In genomic region chr11:73152861-73153483, GRCh38 we compare ENCODE assay signal across 8 cellular contexts. TPM values are rescaled to one million over a fixed set of nuclear protein-coding genes. Genes with fewer than 3 reads are reported as not detected.
A peak's percentile ranks its signal among the peaks of the same experiment; 100 is the strongest.
DNase-seq lines count a peak whose midpoint lies in the region; ATAC-seq, FAIRE-seq and TF ChIP-seq lines count a peak whose summit lies in the region.

No MANE protein-coding gene starts in this region.

- intact Hi-C loops in ascending aorta (cut with DNase I): no loop called here

- peak; percentile 97 for FAIRE-seq in GM19239 (lab: Jason Lieb, UNC)

- H3K36me3 ChIP-seq in BLaER1: no peaks in the 10 kb centered on the region
- H3K36me3 ChIP-seq in ascending aorta: no peaks in the 10 kb centered on the region

- no peak for TF ChIP-seq CTCF in WTC11 (IDR thresholded peaks at IDR 0.05)
- no peak for TF ChIP-seq CTCF in ascending aorta (IDR thresholded peaks at IDR 0.05)

- H3K36me3 Mint-ChIP-seq in WTC11: no peaks in the 10 kb centered on the region

- peak; percentile 52 for DNase-seq in GM19239 (ENCODE audit: insufficient read length, low spot score)
- peak; percentile 29 for DNase-seq in WTC11 (ENCODE audit: low spot score)
- DNase-seq in iPS-NIHi11 (ENCODE audit: low spot score): peak; percentile 66
- no peak for DNase-seq in ascending aorta (ENCODE audit: low spot score in 2 of 2)
- no peak for DNase-seq in NCI-H146 treated with DMSO at 0.1 percent for 48 hours (lab: John Stamatoyannopoulos, UW; ENCODE audit: unreplicated experiment)
- no peak for DNase-seq in effector CD8-positive, alpha-beta T cell (lab: John Stamatoyannopoulos, UW)

- ATAC-seq in HG03159 (IDR thresholded peaks at IDR 0.05; ENCODE audit: unreplicated experiment): peak; percentile 70
- ATAC-seq in WTC11: peak; percentile 93

- H3K9ac ChIP-seq in BLaER1: peak overlapping the region; percentile 65

- peak overlapping the region; percentile 91 for H3K27ac ChIP-seq in BLaER1
- peak overlapping the region in 1 of 2 donors; percentile 17 for H3K27ac ChIP-seq in ascending aorta

- H3K27me3 Mint-ChIP-seq in WTC11 (ENCODE audit: low read depth): no peaks in the 10 kb centered on the region; the same call in 1 of the 2 replicates

- peaks cover 4% of the 10 kb centered on the region; the same call in 1 of the 2 replicates for H3K9me3 Mint-ChIP-seq in WTC11

- peak overlapping the region; percentile 88 for H3K4me2 ChIP-seq in BLaER1

- H4K20me1 ChIP-seq in BLaER1: no peaks in the 10 kb centered on the region

- no peaks in the 10 kb centered on the region for H3K9me3 ChIP-seq in BLaER1
- H3K9me3 ChIP-seq in ascending aorta: no peaks in the 10 kb centered on the region

- H3K4me1 Mint-ChIP-seq in WTC11: peaks cover 21% of the 10 kb centered on the region

- H3K27me3 ChIP-seq in BLaER1: no peaks in the 10 kb centered on the region
- H3K27me3 ChIP-seq in ascending aorta: no peaks in the 10 kb centered on the region

- no peak overlapping the region for H3K4me3 Mint-ChIP-seq in WTC11

- peak overlapping the region; percentile 1 for H3K27ac Mint-ChIP-seq in WTC11

- H3K4me3 ChIP-seq in BLaER1 (no peak overlapping the region), ascending aorta (no peak overlapping the region)

- H3K4me1 ChIP-seq in BLaER1 (peaks cover 100% of the 10 kb centered on the region), ascending aorta (peaks cover 13 to 39% of the 10 kb centered on the region in 2 donors)

- CTCF ChIA-PET in WTC11 (lab: Charles Lee): interaction anchor here (0.5 to 3.5 kb wide), 4 partner anchors 11 to 423 kb away, joined by 3 to 21 read pairs (median 4); partner anchors contain the start of gene FCHSD2

- POLR2A ChIA-PET in WTC11 (lab: Charles Lee): interaction anchor here (1.0 kb wide), 1 partner anchor 60 kb away, joined by 4 read pairs; no protein-coding TSS in a partner anchor

TF ChIP-seq in WTC11, 78 proteins besides CTCF, POLR2A, EP300 and RAD21:
- TF ChIP-seq ZMAT4 (CRISPR knock-in tag; IDR thresholded peaks at IDR 0.05): no peak
- no peak for TF ChIP-seq STAT6 (CRISPR knock-in tag; conservative IDR thresholded peaks at IDR 0.05; ENCODE audit: low read depth)
- no peak for TF ChIP-seq HMGA2 (CRISPR knock-in tag; IDR thresholded peaks at IDR 0.05)
- TF ChIP-seq NFYB (CRISPR knock-in tag; conservative IDR thresholded peaks at IDR 0.05; ENCODE audit: low read depth): no peak
- no peak for TF ChIP-seq CREB1 (CRISPR knock-in tag; IDR thresholded peaks at IDR 0.05)
- no peak for TF ChIP-seq ZBTB43 (CRISPR knock-in tag; IDR thresholded peaks at IDR 0.05)
- no peak for TF ChIP-seq ATF2 (CRISPR knock-in tag; IDR thresholded peaks at IDR 0.05; ENCODE audit: borderline replicate concordance, low read depth)
- TF ChIP-seq ZSCAN18 (CRISPR knock-in tag; IDR thresholded peaks at IDR 0.05): no peak
- TF ChIP-seq FOXP1 (CRISPR knock-in tag; IDR thresholded peaks at IDR 0.05; ENCODE audit: borderline replicate concordance): no peak
- no peak for TF ChIP-seq USF2 (CRISPR knock-in tag; IDR thresholded peaks at IDR 0.05)
- TF ChIP-seq JUN (CRISPR knock-in tag; IDR thresholded peaks at IDR 0.05): no peak
- no peak for TF ChIP-seq ESRRA (CRISPR knock-in tag; IDR thresholded peaks at IDR 0.05; ENCODE audit: borderline replicate concordance)
- no peak for TF ChIP-seq NR3C1 (CRISPR knock-in tag; conservative IDR thresholded peaks at IDR 0.05; ENCODE audit: low read depth)

RNA-seq across cellular contexts. Expression of gene FCHSD2, which starts 10.9 kb away (rescaled TPM):
- total RNA-seq in WTC11 (2021) (8.4 to 10.1 TPM (median 8.8 TPM) in 3 replicates), ascending aorta (16.3 TPM)

Comparison
In these comparisons a context has a peak if more than half of its experiments do, and no peak if none do; other contexts are left out.
1. DNase-seq: peak in GM19239 (single experiment), WTC11 (single experiment) and iPS-NIHi11 (single experiment); none in ascending aorta (0 of 2), NCI-H146 treated with DMSO at 0.1 percent for 48 hours (single experiment) and effector CD8-positive, alpha-beta T cell (single experiment).